ENCODE assay signal across 8 cellular contexts in genomic region chr7:120611959-120612358, GRCh38.
"Had no signal": no experiment of that assay in that cellular context is flagged by ENCODE, and none has a peak within 500 bp of the region (broad histone marks: within the 10 kb centered on the region; RNA-seq: fewer than 3 reads in every experiment).

No MANE protein-coding gene starts in this region.

- H3K9ac ChIP-seq: GM23248 had no signal

- ATAC-seq: HCT116 had no signal

- H3K27ac ChIP-seq: GM23248, HL-60 had no signal

- H3K36me3 ChIP-seq: HAP-1 had no signal

- DNase-seq: GOT3, H7, HFFc6, KG1 had no signal

- H3K9me3 ChIP-seq: HAP-1 had no signal

- H2AFZ ChIP-seq: GM23248 had no signal

- H3K4me3 ChIP-seq: GM23248, HAP-1 had no signal
